8 cellular contexts compared by ENCODE assay signal in genomic region chr2:149562304-149562703, GRCh38. TPM values are rescaled to one million over a fixed set of nuclear protein-coding genes. Genes with fewer than 3 reads are reported as not detected.
A peak's percentile ranks its signal among the peaks of the same experiment; 100 is the strongest.
DNase-seq lines count a peak whose midpoint lies in the region; ATAC-seq and TF ChIP-seq lines count a peak whose summit lies in the region.

No MANE protein-coding gene starts in this region.

- H3K4me1 ChIP-seq in BE2C = no peaks in the 10 kb centered on the region

- CTCF ChIA-PET in activated CD4-positive, alpha-beta memory T cell treated with anti-CD3 and anti-CD28 coated beads for 36 hours (lab: Charles Lee) = interaction anchor here (1.1 to 6.2 kb wide), 4 partner anchors 10 to 546 kb away, joined by 3 to 93 read pairs (median 6); partner anchors contain the start of gene MMADHC
- CTCF ChIA-PET in MCF 10A (lab: Yijun Ruan, JAX) = interaction anchor here (0.6 to 5.2 kb wide), 7 partner anchors 10 to 1129 kb away, joined by 3 to 144 read pairs (median 7); no protein-coding TSS in a partner anchor

- H3K27ac Mint-ChIP-seq in chondrocyte (ENCODE audit: unreplicated experiment) (peak overlapping the region; percentile 71), MCF 10A (ENCODE audit: low read depth, unreplicated experiment) (no peak overlapping the region)
- H3K27ac Mint-ChIP-seq in activated CD4-positive, alpha-beta memory T cell treated with anti-CD3 and anti-CD28 coated beads for 36 hours = no peak overlapping the region

- TF ChIP-seq CTCF in BE2C (IDR thresholded peaks at IDR 0.05; ENCODE audit: low read depth, low read length) (no peak), chondrocyte (IDR thresholded peaks at IDR 0.05) (no peak), omental fat pad (IDR thresholded peaks at IDR 0.05) (no peak), MCF 10A (IDR thresholded peaks at IDR 0.05; ENCODE audit: unreplicated experiment) (no peak)

- H3K9me3 ChIP-seq in BE2C = no peaks in the 10 kb centered on the region

- intact Hi-C loops in activated CD4-positive, alpha-beta memory T cell treated with anti-CD3 and anti-CD28 coated beads for 36 hours (cut with micrococcal nuclease) = loop anchor here (10.0 kb wide), 2 partner anchors 238 to 398 kb away; no protein-coding TSS in a partner anchor
- intact Hi-C loops in MCF 10A (cut with micrococcal nuclease) = loop anchor here (2.0 to 5.0 kb wide), 2 partner anchors 250 to 476 kb away; no protein-coding TSS in a partner anchor

- no peaks in the 10 kb centered on the region for H3K27me3 ChIP-seq in BE2C

- H3K4me1 Mint-ChIP-seq in chondrocyte (ENCODE audit: low read depth) (peaks cover 15% of the 10 kb centered on the region), MCF 10A (ENCODE audit: insufficient read depth, unreplicated experiment) (no peaks in the 10 kb centered on the region)
- no peaks in the 10 kb centered on the region for H3K4me1 Mint-ChIP-seq in activated CD4-positive, alpha-beta memory T cell treated with anti-CD3 and anti-CD28 coated beads for 36 hours (ENCODE audit: low read depth)

- no peaks in the 10 kb centered on the region for H3K36me3 ChIP-seq in BE2C

- peak; percentile 15 for DNase-seq in BE2C
- DNase-seq in HuH-7 (ENCODE audit: low spot score) = peak; percentile 30
- no peak for DNase-seq in chondrocyte (ENCODE audit: low spot score)
- DNase-seq in MV-4-11 (lab: John Stamatoyannopoulos, UW) = no peak
- no peak for DNase-seq in omental fat pad (ENCODE audit: low spot score)
- DNase-seq in activated CD4-positive, alpha-beta memory T cell treated with anti-CD3 and anti-CD28 coated beads for 36 hours = no peak
- DNase-seq in MCF 10A (ENCODE audit: unreplicated experiment) = no peak

- ATAC-seq in GM21515 (IDR thresholded peaks at IDR 0.05; ENCODE audit: unreplicated experiment) (peak; percentile 91), omental fat pad (ENCODE audit: low FRiP score) (no peak)

- BruUV-seq in MCF 10A (replicated peaks; lab: Mats Ljungman, UMichigan) = no TSS peak

- POLR2A ChIA-PET in activated CD4-positive, alpha-beta memory T cell treated with anti-CD3 and anti-CD28 coated beads for 36 hours (lab: Charles Lee) = no interaction called here
- POLR2A ChIA-PET in MCF 10A (lab: Yijun Ruan, JAX) = no interaction called here

- H3K36me3 Mint-ChIP-seq in chondrocyte (ENCODE audit: low read depth) (peaks cover 3% of the 10 kb centered on the region), MCF 10A (ENCODE audit: insufficient read depth, unreplicated experiment) (peaks cover 13% of the 10 kb centered on the region)
- peaks cover 9% of the 10 kb centered on the region for H3K36me3 Mint-ChIP-seq in activated CD4-positive, alpha-beta memory T cell treated with anti-CD3 and anti-CD28 coated beads for 36 hours

- H3K27me3 Mint-ChIP-seq in chondrocyte (ENCODE audit: low read depth) (no peaks in the 10 kb centered on the region), MCF 10A (ENCODE audit: insufficient read depth, unreplicated experiment) (no peaks in the 10 kb centered on the region)
- no peaks in the 10 kb centered on the region for H3K27me3 Mint-ChIP-seq in activated CD4-positive, alpha-beta memory T cell treated with anti-CD3 and anti-CD28 coated beads for 36 hours

- no peaks in the 10 kb centered on the region for H3K9me3 Mint-ChIP-seq in chondrocyte (ENCODE audit: low read depth)
- no peaks in the 10 kb centered on the region for H3K9me3 Mint-ChIP-seq in activated CD4-positive, alpha-beta memory T cell treated with anti-CD3 and anti-CD28 coated beads for 36 hours
- H3K9me3 Mint-ChIP-seq in MCF 10A (ENCODE audit: unreplicated experiment) = no peaks in the 10 kb centered on the region

- no peak overlapping the region for H3K4me3 ChIP-seq in BE2C (ENCODE audit: low read depth, low read length)

- H3K4me3 Mint-ChIP-seq in chondrocyte (ENCODE audit: unreplicated experiment) (no peak overlapping the region), MCF 10A (ENCODE audit: unreplicated experiment) (no peak overlapping the region)
- no peak overlapping the region for H3K4me3 Mint-ChIP-seq in activated CD4-positive, alpha-beta memory T cell treated with anti-CD3 and anti-CD28 coated beads for 36 hours

RNA-seq across cellular contexts. Expression of gene MMADHC, which starts 25.3 kb away (rescaled TPM):
- polyA plus RNA-seq in BE2C (2012; ENCODE audit: insufficient read depth, insufficient read length, low read depth) = 45.5 TPM
- total RNA-seq in chondrocyte (90.4 to 95.4 TPM (median 92.8 TPM) in 3 replicates), omental fat pad (10 to 100 TPM; 58.5 to 96.5 (median 92.5) TPM), MCF 10A (2022) (151 and 156 TPM in 2 replicates)
- 100 to 1,000 TPM; 130 to 132 TPM for total RNA-seq in activated CD4-positive, alpha-beta memory T cell treated with anti-CD3 and anti-CD28 coated beads for 36 hours

Comparison
In these comparisons a context has a peak if more than half of its experiments do, and no peak if none do; other contexts are left out.
1. DNase-seq: peak in BE2C (single experiment) and HuH-7 (single experiment); none in chondrocyte (single experiment), MV-4-11 (single experiment), omental fat pad (single experiment), activated CD4-positive, alpha-beta memory T cell treated with anti-CD3 and anti-CD28 coated beads for 36 hours (single experiment) and MCF 10A (single experiment).